ENCODE assay signal across 8 cellular contexts in genomic region chr14:70188608-70189540, GRCh38. TPM values are rescaled to one million over a fixed set of nuclear protein-coding genes. Genes with fewer than 3 reads are reported as not detected.
DNase-seq lines count a peak whose midpoint lies in the region; ATAC-seq and TF ChIP-seq lines count a peak whose summit lies in the region.

Gene SLC8A3, minus strand, starts transcription at chr14:70188951. Its CDS starts 20,529 bp downstream, at chr14:70168422.

- DNase-seq in activated CD4-positive, CD25-positive, alpha-beta regulatory T cell treated with anti-CD3 and anti-CD28 coated beads, Interleukin-2, amount 50 U/mL, for 72 hours = no peak
- DNase-seq in HK-2 (ENCODE audit: unreplicated experiment) = peak; percentile 30
- DNase-seq in SK-N-SH = peak; percentile 85
- DNase-seq in dorsolateral prefrontal cortex = peak; percentile 44 to 89 (median 78)
- DNase-seq in right lobe of liver = peak in 1 of 3 donors; percentile 33
- peak; percentile 26 for DNase-seq in stomach
- no peak for DNase-seq in effector CD4-positive, alpha-beta T cell

- H3K27me3 ChIP-seq in SK-N-SH (ENCODE audit: insufficient read depth) (peaks cover 20% of the 10 kb centered on the region), dorsolateral prefrontal cortex (peaks cover 0 to 19% (median 0%) of the 10 kb centered on the region in 45 donors), right lobe of liver (peaks cover 8 to 11% of the 10 kb centered on the region in 2 donors), stomach (peaks cover 0 to 81% (median 45%) of the 10 kb centered on the region in 3 donors)

- H3K36me3 ChIP-seq in SK-N-SH (replicated peaks in 1 of 2; ENCODE audit: control insufficient read depth in 1 of 2, insufficient read depth in 2 of 2, low read length in 1 of 2) (no peaks in the 10 kb centered on the region), right lobe of liver (no peaks in the 10 kb centered on the region), stomach (no peaks in the 10 kb centered on the region)

- ATAC-seq in activated CD4-positive, CD25-positive, alpha-beta regulatory T cell treated with anti-CD3 and anti-CD28 coated beads, Interleukin-2, amount 50 U/mL, for 24 hours = peak; percentile 34 to 36
- ATAC-seq in right lobe of liver = peak; percentile 64 to 76 (median 70)

- H3K9me3 ChIP-seq in SK-N-SH = no peaks in the 10 kb centered on the region
- no peaks in the 10 kb centered on the region for H3K9me3 ChIP-seq in right lobe of liver
- H3K9me3 ChIP-seq in stomach = no peaks in the 10 kb centered on the region

- H3K9me2 ChIP-seq in SK-N-SH = no peaks in the 10 kb centered on the region

- TF ChIP-seq EP300 in SK-N-SH (IDR thresholded peaks at IDR 0.05; ENCODE audit: borderline replicate concordance in 1 of 2, low read depth in 1 of 2, low read length in 1 of 2) (no peak), stomach (IDR thresholded peaks at IDR 0.05) (no peak)

- 3% methylated on average over 14 of the region's 86 CpGs for WGBS in SK-N-SH (ENCODE audit: low lambda C conversion rate)
- 3% methylated on average over 30 of the region's 86 CpGs for WGBS in right lobe of liver (ENCODE audit: insufficient coverage, low coverage, low lambda C conversion rate, missing lambda C conversion rate)
- 1 to 2% (median 1%) methylated on average over 24 to 86 of the region's 86 CpGs for WGBS in stomach, 5 donors

- H3K79me2 ChIP-seq in SK-N-SH (ENCODE audit: insufficient read depth) = no peaks in the 10 kb centered on the region

- CTCF ChIA-PET in SK-N-SH (lab: Yijun Ruan, JAX) = interaction anchor here (0.8 to 2.4 kb wide), 16 partner anchors 26 to 170 kb away, joined by 3 to 11 read pairs (median 4); partner anchors contain the start of gene COX16

- TF ChIP-seq RAD21 in SK-N-SH (IDR thresholded peaks at IDR 0.05; ENCODE audit: low read length) = no peak; the same call in 1 of the 2 replicates

- peak within 1 kb of the TSS; percentile 87 for H3K4me2 ChIP-seq in SK-N-SH

- no peaks in the 10 kb centered on the region for H3F3A ChIP-seq in SK-N-SH (replicated peaks; ENCODE audit: insufficient read depth)

- POLR2A ChIA-PET in SK-N-SH (lab: Yijun Ruan, JAX) = interaction anchor here (0.6 to 2.1 kb wide), 16 partner anchors 9 to 170 kb away, joined by 3 to 17 read pairs (median 5); partner anchors contain the start of gene COX16

- H3K4me3 ChIP-seq in SK-N-SH (ENCODE audit: low read depth in 2 of 2, low read length in 1 of 2) = peak within 1 kb of the TSS; percentile 57 to 63
- H3K4me3 ChIP-seq in dorsolateral prefrontal cortex = peak within 1 kb of the TSS; percentile 46 to 81 (median 68)
- peak within 1 kb of the TSS; percentile 32 to 42 (median 37) for H3K4me3 ChIP-seq in right lobe of liver
- peak within 1 kb of the TSS; percentile 45 to 67 (median 54) for H3K4me3 ChIP-seq in stomach

- H4K20me1 ChIP-seq in SK-N-SH (ENCODE audit: insufficient read depth) = no peaks in the 10 kb centered on the region

- TF ChIP-seq POLR2A in right lobe of liver (IDR thresholded peaks at IDR 0.05) = no peak
- TF ChIP-seq POLR2A in stomach (IDR thresholded peaks at IDR 0.05) = no peak

- TF ChIP-seq CTCF in SK-N-SH (IDR thresholded peaks at IDR 0.05) (no peak), dorsolateral prefrontal cortex (IDR thresholded peaks at IDR 0.05 in 54 of 56, conservative IDR thresholded peaks at IDR 0.05 in 2 of 56; ENCODE audit: low read depth in 1 of 56, partially characterized antibody in 56 of 56) (peak in 8 of 56 donors; percentile 4 to 20 (median 12)), right lobe of liver (IDR thresholded peaks at IDR 0.05) (no peak), stomach (IDR thresholded peaks at IDR 0.05) (no peak)

- H2AFZ ChIP-seq in SK-N-SH (ENCODE audit: low read depth) = peak within 1 kb of the TSS; percentile 76; the same call in 1 of the 2 replicates

- H3K27ac ChIP-seq in SK-N-SH (ENCODE audit: low read depth in 2 of 2, low read length in 1 of 2) (peak within 1 kb of the TSS in 1 of 2 experiments; percentile 88; a peak in 2 of 4 replicates), dorsolateral prefrontal cortex (peak within 1 kb of the TSS in 51 of 59 donors; percentile 11 to 89 (median 70)), right lobe of liver (no peak within 1 kb of the TSS), stomach (peak within 1 kb of the TSS in 2 of 5 donors; percentile 20 to 55)

- peaks cover 0 to 33% of the 10 kb centered on the region in 2 experiments; a peak in 2 of 4 replicates for H3K4me1 ChIP-seq in SK-N-SH (ENCODE audit: control insufficient read depth in 1 of 2, insufficient read depth in 2 of 2, low read depth in 1 of 2, low read length in 1 of 2)
- H3K4me1 ChIP-seq in right lobe of liver = peaks cover 0 to 10% (median 3%) of the 10 kb centered on the region in 4 donors
- H3K4me1 ChIP-seq in stomach = peaks cover 21 to 33% (median 28%) of the 10 kb centered on the region in 4 donors

- no peak within 1 kb of the TSS for H3K9ac ChIP-seq in SK-N-SH

- intact Hi-C loops in dorsolateral prefrontal cortex (cut with DNase I) (loop anchor here (5.0 kb wide), 2 partner anchors 92 to 97 kb away; no protein-coding TSS in a partner anchor), right lobe of liver (cut with DNase I) (no loop called here), stomach (cut with DNase I; ENCODE audit: low total_unique reads) (no loop called here)

TF ChIP-seq in SK-N-SH, 30 proteins besides CTCF, POLR2A, EP300 and RAD21:
- 0 out of 2 replicates have a peak, but pooled peaks have one; percentile 6 for TF ChIP-seq PBX3 (IDR thresholded peaks at IDR 0.05)
- peak; percentile 56; the same call in 1 of the 2 replicates for TF ChIP-seq GATA2 (CRISPR knock-in tag; IDR thresholded peaks at IDR 0.05)
- peak; percentile 73 for TF ChIP-seq MXI1 (IDR thresholded peaks at IDR 0.05; ENCODE audit: low read depth, low read length)
- TF ChIP-seq RFX5 (IDR thresholded peaks at IDR 0.05; ENCODE audit: low read length) = peak; percentile 31; the same call in 1 of the 2 replicates
- TF ChIP-seq NFIC (IDR thresholded peaks at IDR 0.05; ENCODE audit: borderline replicate concordance) = no peak
- TF ChIP-seq FOXJ3 (CRISPR knock-in tag; IDR thresholded peaks at IDR 0.05) = 0 out of 2 replicates have a peak, but pooled peaks have one; percentile 27
- TF ChIP-seq IRF3 (IDR thresholded peaks at IDR 0.05; ENCODE audit: low read depth, low read length) = no peak
- TF ChIP-seq SMC3 (IDR thresholded peaks at IDR 0.05; ENCODE audit: low read depth, low read length) = no peak
- TF ChIP-seq TAF1 (IDR thresholded peaks at IDR 0.05; ENCODE audit: borderline replicate concordance, low read depth, low read length) = no peak
- TF ChIP-seq USF2 (IDR thresholded peaks at IDR 0.05; ENCODE audit: borderline replicate concordance, low read depth, low read length) = no peak

RNA-seq across cellular contexts. Expression of gene SLC8A3, which starts in this region (rescaled TPM):
- polyA plus RNA-seq in SK-N-SH (2012; rRNA removed) (0.26 and 0.67 TPM in 2 replicates), stomach (under 1 TPM; 0.03 to 0.31 (median 0.12) TPM)
- polyA plus RNA-seq in SK-N-SH (2012; cell fraction: cytosol; rRNA removed) = 0.73 and 1.1 TPM in 2 replicates
- polyA plus RNA-seq in SK-N-SH (2012; cell fraction: nucleus; rRNA removed) = 0.54 and 0.61 TPM in 2 replicates
- total RNA-seq in dorsolateral prefrontal cortex (10 to 100 TPM in 118 of 120 experiments, 1 to 10 TPM in 2; 8.1 to 33.3 (median 20.7) TPM), right lobe of liver (under 1 TPM in 3 of 6 experiments, not detected in 3; 0.05 to 0.13 (median 0.12) TPM), stomach (1 to 10 TPM in 2 of 5 donors, under 1 TPM in 2, not detected in 1; 0.87 to 2.4 (median 1.0) TPM)

Comparison
In these comparisons a context has a peak if more than half of its experiments do, and no peak if none do; other contexts are left out.
1. Peak in ATAC-seq and H3K4me3 ChIP-seq in right lobe of liver; RNA of the gene not detected or under 1 TPM.
2. DNase-seq: peak in HK-2 (single experiment), SK-N-SH (single experiment), dorsolateral prefrontal cortex (10 of 10) and stomach (single experiment); none in activated CD4-positive, CD25-positive, alpha-beta regulatory T cell treated with anti-CD3 and anti-CD28 coated beads, Interleukin-2, amount 50 U/mL, for 72 hours (single experiment) and effector CD4-positive, alpha-beta T cell (single experiment).
3. H3K27ac ChIP-seq: peak in dorsolateral prefrontal cortex (51 of 59); none in right lobe of liver (0 of 3).
4. intact Hi-C loops: an anchor here in dorsolateral prefrontal cortex (5.0 kb wide); none called in right lobe of liver and stomach.
5. Peak in every context shown above with its lines, with median percentiles within 50 percentile points of each other: H3K4me3 ChIP-seq.